In genomic region chr18:40473221-40473620, GRCh38 we compare ENCODE assay signal across 19 cellular contexts.
A peak's percentile ranks its signal among the peaks of the same experiment; 100 is the strongest.
DNase-seq lines count a peak whose midpoint lies in the region; ATAC-seq and TF ChIP-seq lines count a peak whose summit lies in the region.
"Had no signal": no experiment of that assay in that cellular context is flagged by ENCODE, and none has a peak within 500 bp of the region (broad histone marks: within the 10 kb centered on the region; RNA-seq: fewer than 3 reads in every experiment).

No MANE protein-coding gene starts in this region.

- peak; percentile 53 for DNase-seq in M059J (ENCODE audit: low read depth)
- DNase-seq in SK-N-DZ (ENCODE audit: low spot score), result peak; percentile 27
- DNase-seq in iris pigment epithelial cell (ENCODE audit: low read depth), result peak; percentile 40
- peak; percentile 55 for DNase-seq in retinal pigment epithelial cell (ENCODE audit: low read depth)
- DNase-seq in GM13976 (ENCODE audit: low spot score), result no peak
- no peak for DNase-seq in GM19240 (ENCODE audit: insufficient read length, low spot score)
- DNase-seq: DMS53, GF-D8, IMR-90, MV-4-11, NCI-H1105 treated with DMSO at 0.1 percent for 48 hours, NCI-H1694 treated with DMSO at 0.1 percent for 48 hours, NCI-H2081 treated with DMSO at 0.1 percent for 48 hours, NCI-H345, SIG-M5 had no signal

- ATAC-seq in GM18502 (IDR thresholded peaks at IDR 0.05; ENCODE audit: poor library complexity, unreplicated experiment), result no peak
- ATAC-seq: A549, Panc1, SK-N-SH treated with all-trans-retinoic acid at 6 μM for 48 hours had no signal

- in situ Hi-C loops in GM13976 (cut with MboI; ENCODE audit: low sequenced_read_pairs, unreplicated experiment), result no loop called here

- no peak overlapping the region for H3K4me3 ChIP-seq in retinal pigment epithelial cell (ENCODE audit: low read length)
- H3K4me3 ChIP-seq: A549 had no signal

- TF ChIP-seq CTCF in retinal pigment epithelial cell (conservative IDR thresholded peaks at IDR 0.05; ENCODE audit: low read depth, low read length) (no peak), GM13976 (IDR thresholded peaks at IDR 0.05; ENCODE audit: borderline replicate concordance, control extremely low read depth, extremely low read depth, insufficient read depth, missing control alignments) (no peak)

Comparison
In these comparisons a context has a peak if more than half of its experiments do, and no peak if none do; other contexts are left out.
1. DNase-seq: peak in M059J (single experiment), SK-N-DZ (single experiment), iris pigment epithelial cell (single experiment) and retinal pigment epithelial cell (single experiment); none in GM13976 (single experiment) and GM19240 (single experiment).